ENCODE assay signal across 11 cellular contexts in genomic region chr16:50247123-50247905, GRCh38. TPM values are rescaled to one million over a fixed set of nuclear protein-coding genes. Genes with fewer than 3 reads are reported as not detected.
DNase-seq lines count a peak whose midpoint lies in the region; ATAC-seq, FAIRE-seq and TF ChIP-seq lines count a peak whose summit lies in the region.
"Had no signal": no experiment of that assay in that cellular context is flagged by ENCODE, and none has a peak within 500 bp of the region (broad histone marks: within the 10 kb centered on the region; RNA-seq: fewer than 3 reads in every experiment).

No MANE protein-coding gene starts in this region.

- peak overlapping the region; percentile 76 for H3K4me3 Mint-ChIP-seq in Caco-2 (ENCODE audit: unreplicated experiment)
- peak overlapping the region; percentile 72 for H3K4me3 Mint-ChIP-seq in activated T-helper 2 cell treated with anti-CD3 and anti-CD28 coated beads, Interferon-gamma antibody, Interleukin-2, Interleukin-4, amounts not matched to agents 10 μg/mL and 5 μg/mL and 100 μg/mL, durations not matched to agents 14 hours and 24 hours and 36 hours (ENCODE audit: low read depth)

- H3K27ac ChIP-seq in A549: peak overlapping the region; percentile 89 to 96

- POLR2A ChIA-PET in A549 (lab: Yijun Ruan, JAX): no interaction called here
- POLR2A ChIA-PET in Caco-2 (lab: Charles Lee): no interaction called here

- BruUV-seq in Caco-2 (replicated peaks; lab: Mats Ljungman, UMichigan): no TSS peak

- H3K27me3 Mint-ChIP-seq in Caco-2 (ENCODE audit: insufficient read depth, unreplicated experiment): no peaks in the 10 kb centered on the region
- H3K27me3 Mint-ChIP-seq in activated T-helper 2 cell treated with anti-CD3 and anti-CD28 coated beads, Interferon-gamma antibody, Interleukin-2, Interleukin-4, amounts not matched to agents 10 μg/mL and 5 μg/mL and 100 μg/mL, durations not matched to agents 14 hours and 24 hours and 36 hours (ENCODE audit: low read depth): peaks cover 5% of the 10 kb centered on the region

- ATAC-seq in A549: no peak
- ATAC-seq in omental fat pad (ENCODE audit: low FRiP score): no peak

- H3K27me3 ChIP-seq in Caco-2 (replicated peaks; ENCODE audit: control insufficient read depth, insufficient read depth, low read length): no peaks in the 10 kb centered on the region
- H3K27me3 ChIP-seq: Peyer's patch had no signal

- H3K9me3 Mint-ChIP-seq in Caco-2 (ENCODE audit: unreplicated experiment): no peaks in the 10 kb centered on the region
- no peaks in the 10 kb centered on the region for H3K9me3 Mint-ChIP-seq in activated T-helper 2 cell treated with anti-CD3 and anti-CD28 coated beads, Interferon-gamma antibody, Interleukin-2, Interleukin-4, amounts not matched to agents 10 μg/mL and 5 μg/mL and 100 μg/mL, durations not matched to agents 14 hours and 24 hours and 36 hours

- H3K9me3 ChIP-seq in A549 (no peaks in the 10 kb centered on the region), Caco-2 (no peaks in the 10 kb centered on the region)
- H3K9me3 ChIP-seq: Peyer's patch had no signal

- no peak for TF ChIP-seq POLR2A in A549 (IDR thresholded peaks at IDR 0.05; ENCODE audit: low read length)

- H3K4me1 ChIP-seq in A549 (peaks cover 33% of the 10 kb centered on the region), Caco-2 (peaks cover 14% of the 10 kb centered on the region)

- intact Hi-C loops in Caco-2 (cut with micrococcal nuclease; ENCODE audit: unreplicated experiment): no loop called here
- intact Hi-C loops in activated T-helper 2 cell treated with anti-CD3 and anti-CD28 coated beads, Interferon-gamma antibody, Interleukin-2, Interleukin-4, amounts not matched to agents 10 μg/mL and 5 μg/mL and 100 μg/mL, durations not matched to agents 14 hours and 24 hours and 36 hours (cut with micrococcal nuclease): no loop called here

- TF ChIP-seq EP300 in A549 (IDR thresholded peaks at IDR 0.05): no peak

- no peaks in the 10 kb centered on the region; the same call in 1 of the 2 replicates for H3K36me3 ChIP-seq in Caco-2 (ENCODE audit: control insufficient read depth, insufficient read depth, low read length)
- H3K36me3 ChIP-seq: Peyer's patch had no signal

- H3K4me3 ChIP-seq in A549 (peak overlapping the region; percentile 68), Caco-2 (ENCODE audit: low read depth, low read length) (peak overlapping the region; percentile 47)

- CTCF ChIA-PET in A549 (lab: Yijun Ruan, JAX): interaction anchor here (0.6 to 1.4 kb wide), 5 partner anchors 27 to 1692 kb away, joined by 3 to 5 read pairs (median 3); partner anchors contain the start of gene CNEP1R1
- CTCF ChIA-PET in Caco-2 (lab: Charles Lee): no interaction called here

- H3K27ac Mint-ChIP-seq in Caco-2 (ENCODE audit: unreplicated experiment): peak overlapping the region; percentile 85
- no peak overlapping the region for H3K27ac Mint-ChIP-seq in activated T-helper 2 cell treated with anti-CD3 and anti-CD28 coated beads, Interferon-gamma antibody, Interleukin-2, Interleukin-4, amounts not matched to agents 10 μg/mL and 5 μg/mL and 100 μg/mL, durations not matched to agents 14 hours and 24 hours and 36 hours

- TF ChIP-seq CTCF in A549 (IDR thresholded peaks at IDR 0.05): no peak
- no peak for TF ChIP-seq CTCF in Caco-2 (IDR thresholded peaks at IDR 0.05; ENCODE audit: insufficient read depth in 1 of 2, low read depth in 1 of 2, low read length in 1 of 2, severe bottlenecking in 1 of 2, unreplicated experiment in 1 of 2)
- TF ChIP-seq CTCF in omental fat pad (IDR thresholded peaks at IDR 0.05): no peak

- no peak for TF ChIP-seq RAD21 in A549 (conservative IDR thresholded peaks at IDR 0.05 in 1 of 2, IDR thresholded peaks at IDR 0.05 in 1 of 2)

- H3K36me3 Mint-ChIP-seq in Caco-2 (ENCODE audit: insufficient read depth, unreplicated experiment): peaks cover 17% of the 10 kb centered on the region
- H3K36me3 Mint-ChIP-seq in activated T-helper 2 cell treated with anti-CD3 and anti-CD28 coated beads, Interferon-gamma antibody, Interleukin-2, Interleukin-4, amounts not matched to agents 10 μg/mL and 5 μg/mL and 100 μg/mL, durations not matched to agents 14 hours and 24 hours and 36 hours (ENCODE audit: low read depth): no peaks in the 10 kb centered on the region

- peaks cover 13% of the 10 kb centered on the region for H3K4me1 Mint-ChIP-seq in Caco-2 (ENCODE audit: low read depth, unreplicated experiment)
- peaks cover 17% of the 10 kb centered on the region for H3K4me1 Mint-ChIP-seq in activated T-helper 2 cell treated with anti-CD3 and anti-CD28 coated beads, Interferon-gamma antibody, Interleukin-2, Interleukin-4, amounts not matched to agents 10 μg/mL and 5 μg/mL and 100 μg/mL, durations not matched to agents 14 hours and 24 hours and 36 hours (ENCODE audit: low read depth)

- no peak for DNase-seq in A549 (ENCODE audit: low read depth in 1 of 2, low spot score in 1 of 2)
- DNase-seq in Caco-2: no peak
- no peak for DNase-seq in activated T-helper 2 cell treated with anti-CD3 and anti-CD28 coated beads, Interferon-gamma antibody, Interleukin-2, Interleukin-4, amounts not matched to agents 10 μg/mL and 5 μg/mL and 100 μg/mL, durations not matched to agents 14 hours and 24 hours and 36 hours (ENCODE audit: low spot score)
- DNase-seq in mesenteric fat pad (ENCODE audit: low spot score): peak; percentile 82
- no peak for DNase-seq in GDM1 (lab: John Stamatoyannopoulos, UW)
- no peak for DNase-seq in NOMO-1 treated with DMSO at 0.1 percent for 48 hours (lab: John Stamatoyannopoulos, UW; ENCODE audit: unreplicated experiment)
- no peak for DNase-seq in GOT3 (lab: John Stamatoyannopoulos, UW)
- no peak for DNase-seq in omental fat pad (ENCODE audit: low spot score)
- DNase-seq: COR-L47, NCI-H187, Peyer's patch had no signal

- WGBS in A549 (ENCODE audit: missing lambda C conversion rate): 97% methylated on average over 12 of the region's 12 CpGs

- FAIRE-seq in A549 (lab: Jason Lieb, UNC): no peak

- H3K4me2 ChIP-seq in A549: peak overlapping the region; percentile 79

TF ChIP-seq in A549, 52 proteins besides CTCF, POLR2A, EP300 and RAD21:
- no peak for TF ChIP-seq TFCP2L1 (CRISPR knock-in tag; IDR thresholded peaks at IDR 0.05)
- TF ChIP-seq PHF8 (IDR thresholded peaks at IDR 0.05; ENCODE audit: borderline replicate concordance, low read depth): no peak
- no peak for TF ChIP-seq NFE2L2 (conservative IDR thresholded peaks at IDR 0.05; ENCODE audit: low read length)
- no peak for TF ChIP-seq ZC3H11A (IDR thresholded peaks at IDR 0.05)
- no peak for TF ChIP-seq RARB (CRISPR knock-in tag; IDR thresholded peaks at IDR 0.05)

RNA-seq across cellular contexts. Expression of gene ADCY7, which starts 19.0 kb away (rescaled TPM):
- polyA plus RNA-seq in A549 (2011; rRNA removed) (10.5 and 15.8 TPM in 2 replicates), A549 (2017; fragmentation: RNase III; extraction: RNeasy Plus Mini Kit Qiagen cat#74134 plus additional on column Dnase treatment) (14.9 to 19.5 TPM (median 18.7 TPM) in 3 replicates)
- 16.6 and 25.2 TPM in 2 replicates for polyA plus RNA-seq in A549 (2012; cell fraction: cytosol; rRNA removed)
- 54.2 and 75.4 TPM in 2 replicates for polyA plus RNA-seq in A549 (2012; cell fraction: nucleus; rRNA removed)
- polyA minus RNA-seq in A549 (2011; rRNA and poly(A)+ RNA removed): 40.8 and 47.1 TPM in 2 replicates
- total RNA-seq in Caco-2 (2022) (51.3 and 54.2 TPM in 2 replicates), mesenteric fat pad (26.8 TPM), omental fat pad (10 to 100 TPM; 14.0 to 38.9 (median 21.4) TPM)
- 78.7 and 89.5 TPM in 2 replicates for total RNA-seq in activated T-helper 2 cell treated with anti-CD3 and anti-CD28 coated beads, Interferon-gamma antibody, Interleukin-2, Interleukin-4, amounts not matched to agents 10 μg/mL and 5 μg/mL and 100 μg/mL, durations not matched to agents 14 hours and 24 hours and 36 hours
